8 cellular contexts compared by ENCODE assay signal in genomic region chr9:130461218-130461630, GRCh38. TPM values are rescaled to one million over a fixed set of nuclear protein-coding genes. Genes with fewer than 3 reads are reported as not detected.
DNase-seq lines count a peak whose midpoint lies in the region; ATAC-seq and TF ChIP-seq lines count a peak whose summit lies in the region.

No MANE protein-coding gene starts in this region.

- H3K9me3 Mint-ChIP-seq in activated T-helper 1 cell treated with anti-CD3 and anti-CD28 coated beads, Interleukin-12 subunit alpha, Interleukin-12 subunit beta, Interleukin-2, Interleukin-4 antibody, amounts not matched to agents 30 ng/mL and 10 ng/mL and 1 ng/mL, durations not matched to agents 14 hours and 24 hours and 36 hours, result no peaks in the 10 kb centered on the region

- no peak overlapping the region for H3K4me2 ChIP-seq in PC-9

- no peaks in the 10 kb centered on the region for H3F3A ChIP-seq in PC-9 (ENCODE audit: insufficient read depth, low read depth)

- H3K4me3 ChIP-seq in AG09309 (ENCODE audit: control insufficient read depth, low read depth, low read length) (no peak overlapping the region), PC-9 (no peak overlapping the region), foreskin fibroblast (ENCODE audit: low read depth in 1 of 2, low read length in 2 of 2) (no peak overlapping the region), uterus (no peak overlapping the region)

- no peaks in the 10 kb centered on the region for H3K36me3 Mint-ChIP-seq in activated T-helper 1 cell treated with anti-CD3 and anti-CD28 coated beads, Interleukin-12 subunit alpha, Interleukin-12 subunit beta, Interleukin-2, Interleukin-4 antibody, amounts not matched to agents 30 ng/mL and 10 ng/mL and 1 ng/mL, durations not matched to agents 14 hours and 24 hours and 36 hours (ENCODE audit: low read depth)

- H3K27ac ChIP-seq in PC-9, result no peak overlapping the region
- no peak overlapping the region for H3K27ac ChIP-seq in uterus

- H2AFZ ChIP-seq in PC-9, result no peak overlapping the region

- H3K4me1 ChIP-seq in PC-9 (replicated peaks; ENCODE audit: insufficient read depth) (no peaks in the 10 kb centered on the region), uterus (no peaks in the 10 kb centered on the region)

- no peaks in the 10 kb centered on the region for H3K36me3 ChIP-seq in PC-9 (ENCODE audit: low read depth)
- no peaks in the 10 kb centered on the region for H3K36me3 ChIP-seq in uterus

- no peak for TF ChIP-seq POLR2A in uterus (IDR thresholded peaks at IDR 0.05)

- H3K27ac Mint-ChIP-seq in activated T-helper 1 cell treated with anti-CD3 and anti-CD28 coated beads, Interleukin-12 subunit alpha, Interleukin-12 subunit beta, Interleukin-2, Interleukin-4 antibody, amounts not matched to agents 30 ng/mL and 10 ng/mL and 1 ng/mL, durations not matched to agents 14 hours and 24 hours and 36 hours, result no peak overlapping the region

- no peaks in the 10 kb centered on the region for H3K4me1 Mint-ChIP-seq in activated T-helper 1 cell treated with anti-CD3 and anti-CD28 coated beads, Interleukin-12 subunit alpha, Interleukin-12 subunit beta, Interleukin-2, Interleukin-4 antibody, amounts not matched to agents 30 ng/mL and 10 ng/mL and 1 ng/mL, durations not matched to agents 14 hours and 24 hours and 36 hours (ENCODE audit: low read depth)

- H3K27me3 ChIP-seq in PC-9 (ENCODE audit: insufficient read depth, low read depth) (no peaks in the 10 kb centered on the region), uterus (no peaks in the 10 kb centered on the region)

- no peak overlapping the region for H3K4me3 Mint-ChIP-seq in activated T-helper 1 cell treated with anti-CD3 and anti-CD28 coated beads, Interleukin-12 subunit alpha, Interleukin-12 subunit beta, Interleukin-2, Interleukin-4 antibody, amounts not matched to agents 30 ng/mL and 10 ng/mL and 1 ng/mL, durations not matched to agents 14 hours and 24 hours and 36 hours

- no peaks in the 10 kb centered on the region; the same call in 1 of the 2 replicates for H4K20me1 ChIP-seq in PC-9 (ENCODE audit: insufficient read depth)

- intact Hi-C loops in PC-9 (cut with micrococcal nuclease; ENCODE audit: unreplicated experiment) (loop anchor here (1.0 to 5.0 kb wide), 2 partner anchors 221 to 406 kb away; no protein-coding TSS in a partner anchor), posterior cingulate gyrus (cut with DNase I) (loop anchor here (1.0 kb wide), 1 partner anchor 221 kb away; no protein-coding TSS in a partner anchor), uterus (cut with DNase I; ENCODE audit: low total_unique reads) (loop anchor here (5.0 kb wide), 1 partner anchor 221 kb away; no protein-coding TSS in a partner anchor)
- intact Hi-C loops in activated T-helper 1 cell treated with anti-CD3 and anti-CD28 coated beads, Interleukin-12 subunit alpha, Interleukin-12 subunit beta, Interleukin-2, Interleukin-4 antibody, amounts not matched to agents 30 ng/mL and 10 ng/mL and 1 ng/mL, durations not matched to agents 14 hours and 24 hours and 36 hours (cut with micrococcal nuclease), result loop anchor here (2.0 to 5.0 kb wide), 2 partner anchors 402 to 586 kb away; no protein-coding TSS in a partner anchor

- peaks cover 7% of the 10 kb centered on the region for H3K27me3 Mint-ChIP-seq in activated T-helper 1 cell treated with anti-CD3 and anti-CD28 coated beads, Interleukin-12 subunit alpha, Interleukin-12 subunit beta, Interleukin-2, Interleukin-4 antibody, amounts not matched to agents 30 ng/mL and 10 ng/mL and 1 ng/mL, durations not matched to agents 14 hours and 24 hours and 36 hours (ENCODE audit: insufficient read depth)

- BruUV-seq in PC-9 (replicated peaks; lab: Mats Ljungman, UMichigan), result no TSS peak

- no peaks in the 10 kb centered on the region for H3K9me2 ChIP-seq in PC-9 (ENCODE audit: insufficient read depth)

- CTCF ChIA-PET in PC-9 (lab: Charles Lee), result interaction anchor here (0.6 to 1.0 kb wide), 4 partner anchors 47 to 636 kb away, joined by 3 to 11 read pairs (median 4); no protein-coding TSS in a partner anchor

- DNase-seq in AG09309 (ENCODE audit: low read depth), result no peak
- DNase-seq in GM19240 (ENCODE audit: insufficient read length, low spot score), result peak; percentile 77
- peak in 1 of 2 experiments; percentile 55 for DNase-seq in PC-9
- peak; percentile 38 for DNase-seq in activated T-helper 1 cell treated with anti-CD3 and anti-CD28 coated beads, Interleukin-12 subunit alpha, Interleukin-12 subunit beta, Interleukin-2, Interleukin-4 antibody, amounts not matched to agents 30 ng/mL and 10 ng/mL and 1 ng/mL, durations not matched to agents 14 hours and 24 hours and 36 hours (ENCODE audit: low spot score)
- DNase-seq in foreskin fibroblast, result peak in 1 of 2 donors; percentile 66
- peak in 9 of 10 donors; percentile 29 to 94 (median 71) for DNase-seq in posterior cingulate gyrus
- peak; percentile 58 to 60 for DNase-seq in uterus

- no peaks in the 10 kb centered on the region for H3K79me2 ChIP-seq in PC-9 (ENCODE audit: low read depth)

- H3K9me3 ChIP-seq in PC-9 (ENCODE audit: insufficient read depth, low read depth) (no peaks in the 10 kb centered on the region), uterus (no peaks in the 10 kb centered on the region)

- no peak for ATAC-seq in HG03354 (IDR thresholded peaks at IDR 0.05; ENCODE audit: poor library complexity, severe bottlenecking, unreplicated experiment)

- TF ChIP-seq CTCF in AG09309 (IDR thresholded peaks at IDR 0.05; ENCODE audit: control insufficient read depth, insufficient read depth, low read depth, low read length, missing control alignments), result peak; percentile 93
- peak; percentile 93 for TF ChIP-seq CTCF in PC-9 (conservative IDR thresholded peaks at IDR 0.05)
- peak; percentile 69 for TF ChIP-seq CTCF in foreskin fibroblast (IDR thresholded peaks at IDR 0.05; ENCODE audit: low read depth, low read length)
- peak; percentile 88 to 92 (median 90) for TF ChIP-seq CTCF in uterus (IDR thresholded peaks at IDR 0.05)

- POLR2A ChIA-PET in PC-9 (lab: Charles Lee; ENCODE audit: unreplicated experiment), result no interaction called here

RNA-seq across cellular contexts. Expression of gene ASS1, which starts 16.5 kb away (rescaled TPM):
- total RNA-seq in PC-9 (2021), result 255 and 371 TPM in 2 replicates
- total RNA-seq in activated T-helper 1 cell treated with anti-CD3 and anti-CD28 coated beads, Interleukin-12 subunit alpha, Interleukin-12 subunit beta, Interleukin-2, Interleukin-4 antibody, amounts not matched to agents 30 ng/mL and 10 ng/mL and 1 ng/mL, durations not matched to agents 14 hours and 24 hours and 36 hours, result 2.9 and 3.3 TPM in 2 replicates
- 100 to 1,000 TPM in 2 of 4 donors, 10 to 100 TPM in 2; 78.4 to 156 (median 105) TPM for total RNA-seq in uterus

Comparison
In these comparisons a context has a peak if more than half of its experiments do, and no peak if none do; other contexts are left out.
1. RNA of gene ASS1, which starts 16.5 kb away (total RNA-seq): 255 to 371 TPM in PC-9 and 78.4 to 156 TPM in uterus; 2.9 to 3.3 TPM in activated T-helper 1 cell treated with anti-CD3 and anti-CD28 coated beads, Interleukin-12 subunit alpha, Interleukin-12 subunit beta, Interleukin-2, Interleukin-4 antibody, amounts not matched to agents 30 ng/mL and 10 ng/mL and 1 ng/mL, durations not matched to agents 14 hours and 24 hours and 36 hours; every median in the first group is over 10 times any median in the second.
2. Peak in every context shown above with its lines, with median percentiles within 50 percentile points of each other: CTCF ChIP-seq.